8 cellular contexts compared by ENCODE assay signal in genomic region chr6:87408721-87409155, GRCh38. TPM values are rescaled to one million over a fixed set of nuclear protein-coding genes. Genes with fewer than 3 reads are reported as not detected.
A peak's percentile ranks its signal among the peaks of the same experiment; 100 is the strongest.
DNase-seq lines count a peak whose midpoint lies in the region; FAIRE-seq and TF ChIP-seq lines count a peak whose summit lies in the region.

No MANE protein-coding gene starts in this region.

- peak overlapping the region; percentile 13; the same call in 1 of the 2 replicates for H3K9ac ChIP-seq in MM.1S (ENCODE audit: low read length)
- peak overlapping the region; percentile 41 for H3K9ac ChIP-seq in endodermal cell (ENCODE audit: extremely low read depth, low read length, poor library complexity, severe bottlenecking)
- peak overlapping the region; percentile 32 for H3K9ac ChIP-seq in trophoblast cell (ENCODE audit: low read length)

- H3K4me3 ChIP-seq in GM12865 (ENCODE audit: low read depth, low read length) (peak overlapping the region; percentile 86), MM.1S (ENCODE audit: low read length) (peak overlapping the region; percentile 75), endodermal cell (ENCODE audit: low read length) (peak overlapping the region; percentile 92), trophoblast cell (ENCODE audit: low read depth, low read length) (peak overlapping the region; percentile 70)

- peaks cover 2% of the 10 kb centered on the region for H3K4me1 Mint-ChIP-seq in endodermal cell

- H3K27me3 ChIP-seq in MM.1S (replicated peaks; ENCODE audit: insufficient read depth, low read length) (no peaks in the 10 kb centered on the region), endodermal cell (ENCODE audit: control insufficient read depth, insufficient read depth, low read length, poor library complexity, severe bottlenecking) (peaks cover 10% of the 10 kb centered on the region), trophoblast cell (ENCODE audit: insufficient read depth, low read length) (no peaks in the 10 kb centered on the region)

- peak overlapping the region; percentile 90 for H4K91ac ChIP-seq in trophoblast cell (ENCODE audit: low read depth, low read length)

- no peak for FAIRE-seq in GM19239 (lab: Jason Lieb, UNC)

- H3K4me2 ChIP-seq in MM.1S (ENCODE audit: low read depth, low read length), result peak overlapping the region; percentile 83
- peak overlapping the region; percentile 65 for H3K4me2 ChIP-seq in trophoblast cell (ENCODE audit: low read length)

- H3K27me3 Mint-ChIP-seq in endodermal cell (ENCODE audit: insufficient read depth), result peaks cover 14% of the 10 kb centered on the region

- peak overlapping the region; percentile 97 for H3K14ac ChIP-seq in trophoblast cell (ENCODE audit: low read length)

- H4K20me1 ChIP-seq in MM.1S (ENCODE audit: insufficient read depth, low read length), result no peaks in the 10 kb centered on the region

- no peaks in the 10 kb centered on the region for H3K36me3 Mint-ChIP-seq in endodermal cell (ENCODE audit: low read depth)

- no peaks in the 10 kb centered on the region for H3K9me3 Mint-ChIP-seq in endodermal cell

- peak overlapping the region; percentile 53 for H2BK12ac ChIP-seq in trophoblast cell (ENCODE audit: low read length)

- no peak overlapping the region for H2AK5ac ChIP-seq in trophoblast cell (ENCODE audit: low read length)

- peaks cover 8% of the 10 kb centered on the region for H3K79me1 ChIP-seq in trophoblast cell (ENCODE audit: low read length)

- H3K4me3 Mint-ChIP-seq in endodermal cell, result peak overlapping the region; percentile 69

- peak overlapping the region; percentile 93 for H3K4ac ChIP-seq in trophoblast cell (ENCODE audit: low read depth, low read length)

- peak overlapping the region; percentile 97 for H4K8ac ChIP-seq in trophoblast cell (ENCODE audit: low read depth, low read length)

- peak overlapping the region; percentile 87 for H3K27ac Mint-ChIP-seq in endodermal cell

- H3K27ac ChIP-seq in MM.1S (ENCODE audit: low read length), result no peak overlapping the region; the same call in 1 of the 2 replicates
- no peak overlapping the region for H3K27ac ChIP-seq in endodermal cell (ENCODE audit: low read depth, low read length)
- H3K27ac ChIP-seq in trophoblast cell (ENCODE audit: low read depth, low read length), result peak overlapping the region; percentile 73

- TF ChIP-seq CTCF in GM12865 (IDR thresholded peaks at IDR 0.05; ENCODE audit: insufficient read depth, low read depth, low read length, missing control alignments), result no peak
- TF ChIP-seq CTCF in MM.1S (IDR thresholded peaks at IDR 0.05; ENCODE audit: low read length), result no peak
- no peak for TF ChIP-seq CTCF in endodermal cell (conservative IDR thresholded peaks at IDR 0.05)

- H3K4me1 ChIP-seq in MM.1S (ENCODE audit: low read length) (peaks cover 9% of the 10 kb centered on the region; the same call in 1 of the 2 replicates), endodermal cell (ENCODE audit: control insufficient read depth, insufficient read depth, low read length) (no peaks in the 10 kb centered on the region), trophoblast cell (ENCODE audit: control insufficient read depth in 1 of 2, insufficient read depth in 2 of 2, low read length in 2 of 2) (peaks cover 0 to 2% of the 10 kb centered on the region in 2 experiments)

- 64 to 67% methylated on average over 3 to 5 of the region's 5 CpGs for WGBS in endodermal cell (ENCODE audit: insufficient coverage in 1 of 2, insufficient read length in 1 of 2), 2 experiments
- no CpG with 5 or more reads among the region's 5 CpGs for WGBS in trophoblast cell (ENCODE audit: extremely low coverage, insufficient coverage, insufficient read length)

- DNase-seq in GM12865 (ENCODE audit: low read depth) (no peak), MM.1S (no peak), endodermal cell (no peak), trophoblast cell (peak; percentile 86 to 96), GM19239 (ENCODE audit: insufficient read length, low spot score) (no peak), NCI-H2081 (lab: John Stamatoyannopoulos, UW) (no peak), NCI-H1436 treated with DMSO at 0.1 percent for 48 hours (lab: John Stamatoyannopoulos, UW) (no peak), NCI-H2171 (lab: John Stamatoyannopoulos, UW) (no peak)

- H3K18ac ChIP-seq in trophoblast cell (ENCODE audit: low read length), result peak overlapping the region; percentile 95

- peaks cover 7% of the 10 kb centered on the region; the same call in 1 of the 2 replicates for H3F3A ChIP-seq in MM.1S (ENCODE audit: insufficient read depth, low read length)

- H3K9me3 ChIP-seq in MM.1S (replicated peaks; ENCODE audit: insufficient read depth, low read length), result no peaks in the 10 kb centered on the region
- H3K9me3 ChIP-seq in endodermal cell (ENCODE audit: control insufficient read depth, low read length), result no peaks in the 10 kb centered on the region
- no peaks in the 10 kb centered on the region for H3K9me3 ChIP-seq in trophoblast cell (ENCODE audit: insufficient read depth, low read depth, low read length)

- peak overlapping the region; percentile 88 for H2BK120ac ChIP-seq in trophoblast cell (ENCODE audit: insufficient read depth, low read length, poor library complexity)

- H3K36me3 ChIP-seq in MM.1S (replicated peaks; ENCODE audit: insufficient read depth, low read length), result no peaks in the 10 kb centered on the region
- H3K36me3 ChIP-seq in endodermal cell (ENCODE audit: control insufficient read depth, insufficient read depth, low read length), result no peaks in the 10 kb centered on the region
- no peaks in the 10 kb centered on the region for H3K36me3 ChIP-seq in trophoblast cell (ENCODE audit: control insufficient read depth in 1 of 2, insufficient read depth in 2 of 2, low read length in 2 of 2)

- H2AFZ ChIP-seq in MM.1S (ENCODE audit: low read length) (peak overlapping the region; percentile 96), trophoblast cell (ENCODE audit: insufficient read depth, low read length, poor library complexity) (peak overlapping the region; percentile 92)

- H3K79me2 ChIP-seq in MM.1S (ENCODE audit: low read length) (no peaks in the 10 kb centered on the region), trophoblast cell (ENCODE audit: control insufficient read depth, insufficient read depth, low read length, poor library complexity) (peaks cover 2% of the 10 kb centered on the region)

- H2BK5ac ChIP-seq in trophoblast cell (ENCODE audit: low read depth, low read length, poor library complexity), result peak overlapping the region; percentile 86

- H3K9me2 ChIP-seq in MM.1S (replicated peaks; ENCODE audit: insufficient read depth, low read length), result no peaks in the 10 kb centered on the region

- H3K23ac ChIP-seq in trophoblast cell (ENCODE audit: low read length), result no peak overlapping the region

- H4K12ac ChIP-seq in trophoblast cell (ENCODE audit: low read depth, low read length), result peak overlapping the region; percentile 99

RNA-seq across cellular contexts. Expression of gene CFAP206, which starts 1.0 kb away (rescaled TPM):
- total RNA-seq in endodermal cell, result under 1 TPM; 0.22 to 0.29 TPM
- polyA plus RNA-seq in endodermal cell (2013, experiment 1 of 2), result 1.7 TPM
- 2.2 TPM for polyA plus RNA-seq in endodermal cell (2013, experiment 2 of 2)
- polyA plus RNA-seq in trophoblast cell (2013), result 0.67 and 0.74 TPM in 2 replicates

Comparison
In these comparisons a context has a peak if more than half of its experiments do, and no peak if none do; other contexts are left out.
1. DNase-seq: peak in trophoblast cell (2 of 2); none in GM12865 (single experiment), MM.1S (single experiment), endodermal cell (single experiment), GM19239 (single experiment), NCI-H2081 (0 of 2), NCI-H1436 treated with DMSO at 0.1 percent for 48 hours (single experiment) and NCI-H2171 (single experiment).
2. Peak in every context shown above with its lines, with median percentiles within 50 percentile points of each other: H3K4me3 ChIP-seq and H3K9ac ChIP-seq.